ENCODE assay signal across 8 cellular contexts in genomic region chr16:23149267-23149992, GRCh38. TPM values are rescaled to one million over a fixed set of nuclear protein-coding genes. Genes with fewer than 3 reads are reported as not detected.
DNase-seq lines count a peak whose midpoint lies in the region; ATAC-seq and TF ChIP-seq lines count a peak whose summit lies in the region.

Gene USP31, minus strand, starts transcription at chr16:23149452. Its CDS starts 182 bp downstream, at chr16:23149270.

- H3K4me3 Mint-ChIP-seq in WTC11: peak within 1 kb of the TSS; percentile 92

- H3K27me3 Mint-ChIP-seq in WTC11 (ENCODE audit: low read depth): peaks cover 17% of the 10 kb centered on the region

- peak within 1 kb of the TSS; percentile 42 to 89 (median 75) for H3K27ac ChIP-seq in skin epidermis

- TF ChIP-seq CTCF in WTC11 (IDR thresholded peaks at IDR 0.05) (no peak), cardiac fibroblast (IDR thresholded peaks at IDR 0.05; ENCODE audit: low read depth, low read length) (no peak)

- POLR2A ChIA-PET in WTC11 (lab: Charles Lee): no interaction called here

- no peaks in the 10 kb centered on the region for H3K9me3 Mint-ChIP-seq in WTC11

- DNase-seq in AG08396 (ENCODE audit: low spot score) (peak; percentile 93), NCI-H2227 treated with DMSO at 0.1 percent for 48 hours (lab: John Stamatoyannopoulos, UW) (peak; percentile 93), WTC11 (ENCODE audit: low spot score) (peak; percentile 96), cardiac fibroblast (ENCODE audit: low read depth in 2 of 2) (peak; percentile 95 to 97), iPS-NIHi11 (ENCODE audit: low spot score) (peak; percentile 93)

- H3K4me1 Mint-ChIP-seq in WTC11: peaks cover 44% of the 10 kb centered on the region

- peak within 1 kb of the TSS; percentile 60; the same call in 1 of the 2 replicates for H3K27ac Mint-ChIP-seq in WTC11

- peak within 1 kb of the TSS; percentile 65 to 80 for H3K4me3 ChIP-seq in cardiac fibroblast (replicated peaks in 1 of 2; ENCODE audit: low read depth in 2 of 2, low read length in 2 of 2)
- peak within 1 kb of the TSS; percentile 54 to 88 (median 74) for H3K4me3 ChIP-seq in skin epidermis

- CTCF ChIA-PET in WTC11 (lab: Charles Lee): interaction anchor here (1.0 to 1.5 kb wide), 4 partner anchors 88 to 286 kb away, joined by 3 to 8 read pairs (median 4); no protein-coding TSS in a partner anchor

- H3K36me3 Mint-ChIP-seq in WTC11: no peaks in the 10 kb centered on the region

- ATAC-seq in GM19025 (IDR thresholded peaks at IDR 0.05; ENCODE audit: low read depth, unreplicated experiment): peak; percentile 93
- peak; percentile 96 for ATAC-seq in HG03196 (IDR thresholded peaks at IDR 0.05; ENCODE audit: unreplicated experiment)
- peak; percentile 94 for ATAC-seq in WTC11

TF ChIP-seq in WTC11, 78 proteins besides CTCF, POLR2A, EP300 and RAD21 (continues in another document):
- TF ChIP-seq HMGA2 (CRISPR knock-in tag; IDR thresholded peaks at IDR 0.05) (no peak), TEAD1 (CRISPR knock-in tag; IDR thresholded peaks at IDR 0.05) (peak; percentile 69; the same call in 1 of the 2 replicates), JUN (CRISPR knock-in tag; IDR thresholded peaks at IDR 0.05) (no peak), PRDM15 (CRISPR knock-in tag; IDR thresholded peaks at IDR 0.05) (no peak), NFYB (CRISPR knock-in tag; conservative IDR thresholded peaks at IDR 0.05; ENCODE audit: low read depth) (no peak), ZNF281 (CRISPR knock-in tag; IDR thresholded peaks at IDR 0.05) (no peak), GRHL2 (CRISPR knock-in tag; IDR thresholded peaks at IDR 0.05; ENCODE audit: insufficient replicate concordance, severe bottlenecking) (no peak), FOXJ3 (CRISPR knock-in tag; IDR thresholded peaks at IDR 0.05; ENCODE audit: borderline replicate concordance) (no peak), TP53 (CRISPR knock-in tag; IDR thresholded peaks at IDR 0.05) (no peak), USF2 (CRISPR knock-in tag; IDR thresholded peaks at IDR 0.05) (peak; percentile 99), FOXP1 (CRISPR knock-in tag; IDR thresholded peaks at IDR 0.05; ENCODE audit: borderline replicate concordance) (peak; percentile 34; the same call in 1 of the 2 replicates), EMX1 (CRISPR knock-in tag; IDR thresholded peaks at IDR 0.05) (no peak), ZMAT4 (CRISPR knock-in tag; IDR thresholded peaks at IDR 0.05) (no peak), ZBTB21 (CRISPR knock-in tag; IDR thresholded peaks at IDR 0.05; ENCODE audit: borderline replicate concordance) (no peak), ZNF396 (CRISPR knock-in tag; IDR thresholded peaks at IDR 0.05; ENCODE audit: borderline replicate concordance) (no peak), ZNF138 (CRISPR knock-in tag; conservative IDR thresholded peaks at IDR 0.05) (no peak), KAT7 (CRISPR knock-in tag; IDR thresholded peaks at IDR 0.05; ENCODE audit: borderline replicate concordance) (no peak), IRF2 (CRISPR knock-in tag; IDR thresholded peaks at IDR 0.05; ENCODE audit: borderline replicate concordance, low read depth) (no peak), MAX (CRISPR knock-in tag; IDR thresholded peaks at IDR 0.05) (peak; percentile 33; the same call in 1 of the 2 replicates), CDX4 (CRISPR knock-in tag; IDR thresholded peaks at IDR 0.05; ENCODE audit: borderline replicate concordance) (no peak), ETV6 (CRISPR knock-in tag; IDR thresholded peaks at IDR 0.05) (peak; percentile 88), ZNF317 (CRISPR knock-in tag; IDR thresholded peaks at IDR 0.05; ENCODE audit: borderline replicate concordance, low read depth) (no peak), RELA (CRISPR knock-in tag; IDR thresholded peaks at IDR 0.05; ENCODE audit: borderline replicate concordance) (no peak), IRF1 (CRISPR knock-in tag; IDR thresholded peaks at IDR 0.05) (no peak), NFE2L1 (CRISPR knock-in tag; IDR thresholded peaks at IDR 0.05) (no peak)

RNA-seq across cellular contexts. Expression of gene USP31, which starts in this region (rescaled TPM):
- 13.3 to 17.4 TPM (median 13.7 TPM) in 3 replicates for total RNA-seq in WTC11 (2021)

Comparison
In these comparisons a context has a peak if more than half of its experiments do, and no peak if none do; other contexts are left out.
1. Peak in every context shown above with its lines: DNase-seq, ATAC-seq, H3K4me3 ChIP-seq and H3K27ac ChIP-seq.